10 cellular contexts compared by ENCODE assay signal in the genomic region with DNA sequence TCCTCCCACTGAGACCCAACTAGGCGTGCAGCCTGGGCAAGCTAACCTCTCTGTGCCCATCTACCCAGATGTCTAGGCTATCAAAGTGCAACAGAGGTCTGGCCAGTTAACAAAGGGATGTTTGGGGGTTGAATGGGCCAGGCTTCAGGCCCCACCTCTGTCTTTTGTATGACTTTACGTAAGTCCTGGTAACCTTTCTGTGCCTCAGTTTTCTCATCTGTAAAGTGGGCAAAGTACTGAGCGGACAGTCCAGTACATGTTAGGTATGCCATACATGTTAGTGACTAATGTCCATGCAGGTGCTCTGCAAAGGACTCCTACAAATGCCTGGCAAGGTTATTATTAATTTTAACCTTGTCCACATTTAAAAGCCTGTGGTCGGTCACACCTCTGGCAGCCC. TPM values are rescaled to one million over a fixed set of nuclear protein-coding genes. Genes with fewer than 3 reads are reported as not detected.
"Had no signal": no experiment of that assay in that cellular context is flagged by ENCODE, and none has a peak within 500 bp of the region (broad histone marks: within the 10 kb centered on the region; RNA-seq: fewer than 3 reads in every experiment).

No MANE protein-coding gene starts in this region.

- H3K9me3 ChIP-seq: HAP-1 had no signal

- H3K4me3 ChIP-seq: GM23338, HAP-1 had no signal

- H3K4me3 Mint-ChIP-seq: GM23338, HFFc6, IgD-negative memory B cell had no signal

- H3K9me3 Mint-ChIP-seq: GM23338, HFFc6, IgD-negative memory B cell had no signal

- ATAC-seq: GM23338, HCT116 had no signal

- H3K27ac Mint-ChIP-seq: GM23338, HFFc6, IgD-negative memory B cell had no signal

- H3K36me3 ChIP-seq: HAP-1 had no signal

- FAIRE-seq: HTR-8/SVneo had no signal

- DNase-seq: H7, HFFc6, KG1 had no signal

- H3K36me3 Mint-ChIP-seq: IgD-negative memory B cell had no signal

- H3K4me1 ChIP-seq: HAP-1 had no signal

- H3K4me2 ChIP-seq: GM23338 had no signal

- H2AFZ ChIP-seq: GM23338 had no signal

RNA-seq across cellular contexts. Expression of a gene that starts 14.0 kb away (rescaled TPM):
- total RNA-seq: H4, HFFc6 had no signal
- polyA plus RNA-seq: GM23338, IgD-negative memory B cell had no signal

RNA-seq across cellular contexts. Expression of a gene that starts 43.0 kb away (rescaled TPM):
- total RNA-seq: H4, H7, HFFc6, HT-29 had no signal
- polyA plus RNA-seq: IgD-negative memory B cell had no signal
